1 cellular context compared by ENCODE assay signal in genomic region chr5:177497011-177497296, GRCh38.
TF ChIP-seq lines count a peak whose summit lies in the region.

No MANE protein-coding gene starts in this region.

TF ChIP-seq in K562, 482 proteins besides CTCF, POLR2A, EP300 and RAD21:
- no peak for TF ChIP-seq GTF2E2 (tag; IDR thresholded peaks at IDR 0.05)
- TF ChIP-seq ZNF511 (CRISPR knock-in tag; IDR thresholded peaks at IDR 0.05), result peak; percentile 67; the same call in 1 of the 2 replicates
- 0 out of 4 replicates have a peak, but pooled peaks of 1 of the 2 experiments have one; percentile 46 for TF ChIP-seq MLLT1 (IDR thresholded peaks at IDR 0.05)
- TF ChIP-seq DIDO1 (tag; IDR thresholded peaks at IDR 0.05; ENCODE audit: low read depth), result no peak
- TF ChIP-seq ZFP1 (CRISPR knock-in tag; IDR thresholded peaks at IDR 0.05), result no peak
- TF ChIP-seq, protein P1, sequence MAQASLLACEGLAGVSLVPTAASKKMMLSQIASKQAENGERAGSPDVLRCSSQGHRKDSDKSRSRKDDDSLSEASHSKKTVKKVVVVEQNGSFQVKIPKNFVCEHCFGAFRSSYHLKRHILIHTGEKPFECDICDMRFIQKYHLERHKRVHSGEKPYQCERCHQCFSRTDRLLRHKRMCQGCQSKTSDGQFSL (CRISPR knock-in tag; IDR thresholded peaks at IDR 0.05), result no peak
- TF ChIP-seq, protein P1 (tag; IDR thresholded peaks at IDR 0.05), result peak in 1 of 2 experiments; percentile 38; a peak in 1 of 4 replicates
- no peak for TF ChIP-seq KAT8 (IDR thresholded peaks at IDR 0.05; ENCODE audit: low read depth)
- no peak for TF ChIP-seq ZNF232 (CRISPR knock-in tag; IDR thresholded peaks at IDR 0.05)
- TF ChIP-seq E2F3 (CRISPR knock-in tag; IDR thresholded peaks at IDR 0.05), result 0 out of 2 replicates have a peak, but pooled peaks have one; percentile 5
- TF ChIP-seq ZNF778 (CRISPR knock-in tag; IDR thresholded peaks at IDR 0.05), result no peak
- 0 out of 2 replicates have a peak, but pooled peaks have one; percentile 1 for TF ChIP-seq SMAD4 (CRISPR knock-in tag; conservative IDR thresholded peaks at IDR 0.05)
- TF ChIP-seq SMARCA4 (IDR thresholded peaks at IDR 0.05), result 0 out of 2 replicates have a peak, but pooled peaks have one; percentile 1
- TF ChIP-seq KDM1A (IDR thresholded peaks at IDR 0.05), result peak in 1 of 2 experiments; percentile 63; a peak in 1 of 4 replicates
- no peak for TF ChIP-seq E2F8 (IDR thresholded peaks at IDR 0.05; ENCODE audit: low read depth, partially characterized antibody)
- TF ChIP-seq YY1 (IDR thresholded peaks at IDR 0.05; ENCODE audit: borderline replicate concordance in 1 of 3, control insufficient read depth in 1 of 3, extremely low read depth in 1 of 3, insufficient read depth in 3 of 3, insufficient read length in 1 of 3, insufficient replicate concordance in 2 of 3, low read depth in 1 of 3, low read length in 2 of 3), result peak in 1 of 3 experiments; percentile 3
- peak; percentile 25; the same call in 1 of the 2 replicates for TF ChIP-seq ZBED1 (IDR thresholded peaks at IDR 0.05)
- TF ChIP-seq MAX (CRISPR knock-in tag; IDR thresholded peaks at IDR 0.05), result no peak
- no peak for TF ChIP-seq CHD4 (IDR thresholded peaks at IDR 0.05; ENCODE audit: insufficient read depth, insufficient replicate concordance, low read depth, low read length, poor library complexity, severe bottlenecking)
- TF ChIP-seq PHF8 (IDR thresholded peaks at IDR 0.05; ENCODE audit: borderline replicate concordance, low read length), result peak; percentile 48; the same call in 1 of the 2 replicates
- TF ChIP-seq ZNF589 (CRISPR knock-in tag; IDR thresholded peaks at IDR 0.05; ENCODE audit: low read depth), result peak; percentile 68; the same call in 1 of the 2 replicates
- 0 out of 2 replicates have a peak, but pooled peaks have one; percentile 28 for TF ChIP-seq FOSL1 (tag; conservative IDR thresholded peaks at IDR 0.05)
- TF ChIP-seq POU5F1 (IDR thresholded peaks at IDR 0.05; ENCODE audit: borderline replicate concordance, low read depth, low read length, partially characterized antibody), result no peak
- no peak for TF ChIP-seq TGIF2 (CRISPR knock-in tag; IDR thresholded peaks at IDR 0.05)
- no peak for TF ChIP-seq ARID2 (IDR thresholded peaks at IDR 0.05)
- peak; percentile 93 for TF ChIP-seq CHD1 (IDR thresholded peaks at IDR 0.05; ENCODE audit: low read length)
- peak; percentile 65 for TF ChIP-seq FIP1L1 (IDR thresholded peaks at IDR 0.05; ENCODE audit: low read depth, low read length, poor library complexity, severe bottlenecking)
- no peak for TF ChIP-seq FOXM1 (IDR thresholded peaks at IDR 0.05; ENCODE audit: low read depth)
- TF ChIP-seq FOXM1 (CRISPR knock-in tag; IDR thresholded peaks at IDR 0.05; ENCODE audit: low read depth), result peak; percentile 90; the same call in 1 of the 2 replicates
- TF ChIP-seq BCOR (IDR thresholded peaks at IDR 0.05), result peak; percentile 80; the same call in 1 of the 2 replicates
- peak; percentile 75 for TF ChIP-seq RBM22 (IDR thresholded peaks at IDR 0.05; ENCODE audit: low read depth, low read length, poor library complexity, severe bottlenecking)
- TF ChIP-seq RFX7 (CRISPR knock-in tag; IDR thresholded peaks at IDR 0.05), result peak; percentile 33; the same call in 1 of the 2 replicates
- peak; percentile 69 for TF ChIP-seq KDM5B (IDR thresholded peaks at IDR 0.05; ENCODE audit: insufficient replicate concordance, low read depth, low read length)
- peak; percentile 34; the same call in 1 of the 2 replicates for TF ChIP-seq CEBPG (CRISPR knock-in tag; IDR thresholded peaks at IDR 0.05)
- TF ChIP-seq CEBPG (tag; conservative IDR thresholded peaks at IDR 0.05 in 1 of 2, IDR thresholded peaks at IDR 0.05 in 1 of 2), result no peak
- no peak for TF ChIP-seq JUN (IDR thresholded peaks at IDR 0.05; ENCODE audit: borderline replicate concordance, low read depth, low read length)
- peak; percentile 88; the same call in 1 of the 2 replicates for TF ChIP-seq JUN (CRISPR knock-in tag; IDR thresholded peaks at IDR 0.05; ENCODE audit: borderline replicate concordance)
- TF ChIP-seq, protein P2, sequence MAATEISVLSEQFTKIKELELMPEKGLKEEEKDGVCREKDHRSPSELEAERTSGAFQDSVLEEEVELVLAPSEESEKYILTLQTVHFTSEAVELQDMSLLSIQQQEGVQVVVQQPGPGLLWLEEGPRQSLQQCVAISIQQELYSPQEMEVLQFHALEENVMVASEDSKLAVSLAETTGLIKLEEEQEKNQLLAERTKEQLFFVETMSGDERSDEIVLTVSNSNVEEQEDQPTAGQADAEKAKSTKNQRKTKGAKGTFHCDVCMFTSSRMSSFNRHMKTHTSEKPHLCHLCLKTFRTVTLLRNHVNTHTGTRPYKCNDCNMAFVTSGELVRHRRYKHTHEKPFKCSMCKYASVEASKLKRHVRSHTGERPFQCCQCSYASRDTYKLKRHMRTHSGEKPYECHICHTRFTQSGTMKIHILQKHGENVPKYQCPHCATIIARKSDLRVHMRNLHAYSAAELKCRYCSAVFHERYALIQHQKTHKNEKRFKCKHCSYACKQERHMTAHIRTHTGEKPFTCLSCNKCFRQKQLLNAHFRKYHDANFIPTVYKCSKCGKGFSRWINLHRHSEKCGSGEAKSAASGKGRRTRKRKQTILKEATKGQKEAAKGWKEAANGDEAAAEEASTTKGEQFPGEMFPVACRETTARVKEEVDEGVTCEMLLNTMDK (IDR thresholded peaks at IDR 0.05; ENCODE audit: borderline replicate concordance, insufficient read depth, low read depth, low read length, poor library complexity, severe bottlenecking), result no peak
- 0 out of 2 replicates have a peak, but pooled peaks have one; percentile 15 for TF ChIP-seq ELF2 (CRISPR knock-in tag; IDR thresholded peaks at IDR 0.05)
- no peak for TF ChIP-seq CBFA2T2 (conservative IDR thresholded peaks at IDR 0.05)
- TF ChIP-seq ZNF263 (CRISPR knock-in tag; IDR thresholded peaks at IDR 0.05; ENCODE audit: borderline replicate concordance), result peak; percentile 44; the same call in 1 of the 2 replicates
- TF ChIP-seq PCBP1 (IDR thresholded peaks at IDR 0.05; ENCODE audit: low read depth, low read length, poor library complexity, severe bottlenecking), result peak; percentile 98
- peak; percentile 21; the same call in 1 of the 2 replicates for TF ChIP-seq ZBTB7A (IDR thresholded peaks at IDR 0.05; ENCODE audit: borderline replicate concordance, control insufficient read depth, low read depth, low read length)
- peak in 1 of 2 experiments; percentile 58; a peak in 1 of 4 replicates for TF ChIP-seq FOXA3 (CRISPR knock-in tag; conservative IDR thresholded peaks at IDR 0.05 in 1 of 2, IDR thresholded peaks at IDR 0.05 in 1 of 2)
